Comparison of ENCODE assay signal across 1 cellular context in the genomic region with DNA sequence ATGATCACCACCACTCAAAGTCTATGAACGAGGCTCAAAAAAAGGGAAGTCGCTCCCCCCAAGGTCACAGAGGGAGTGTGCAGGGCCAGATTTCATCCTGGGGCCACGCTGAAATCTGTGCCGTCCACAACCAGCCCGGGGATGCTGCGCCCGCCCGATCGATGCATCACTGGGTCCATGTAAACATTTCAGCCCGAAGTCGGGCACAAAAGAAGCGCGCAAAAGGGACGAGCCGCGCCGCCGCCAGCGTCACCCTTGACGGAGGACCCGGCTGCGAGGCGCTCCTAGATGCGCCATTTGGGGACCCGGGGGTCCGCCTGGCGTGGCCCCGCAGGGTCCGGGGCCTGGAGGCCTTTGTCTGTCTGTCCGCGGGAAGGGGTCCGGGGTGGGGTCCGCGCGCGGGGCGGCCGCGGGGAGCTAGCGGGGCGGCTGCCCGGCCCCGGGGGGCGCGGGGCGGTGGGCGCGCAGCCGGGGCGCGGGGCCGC.
TF ChIP-seq lines count a peak whose summit lies in the region.

No MANE protein-coding gene starts in this region.

TF ChIP-seq in GM12878, 131 proteins besides CTCF, POLR2A, EP300 and RAD21 (continued from another document):
- no peak for TF ChIP-seq CHD1 (IDR thresholded peaks at IDR 0.05; ENCODE audit: low read depth, low read length)
- TF ChIP-seq NR2C2 (IDR thresholded peaks at IDR 0.05; ENCODE audit: borderline replicate concordance, control insufficient read depth, insufficient read length, low read depth): no peak
- TF ChIP-seq BRCA1 (IDR thresholded peaks at IDR 0.05; ENCODE audit: low read depth, low read length): no peak
- TF ChIP-seq ESRRA (IDR thresholded peaks at IDR 0.05; ENCODE audit: low read length): no peak
- TF ChIP-seq CBFB (IDR thresholded peaks at IDR 0.05; ENCODE audit: low read depth): no peak
